Comparison of ENCODE assay signal across 1 cellular context in the genomic region with DNA sequence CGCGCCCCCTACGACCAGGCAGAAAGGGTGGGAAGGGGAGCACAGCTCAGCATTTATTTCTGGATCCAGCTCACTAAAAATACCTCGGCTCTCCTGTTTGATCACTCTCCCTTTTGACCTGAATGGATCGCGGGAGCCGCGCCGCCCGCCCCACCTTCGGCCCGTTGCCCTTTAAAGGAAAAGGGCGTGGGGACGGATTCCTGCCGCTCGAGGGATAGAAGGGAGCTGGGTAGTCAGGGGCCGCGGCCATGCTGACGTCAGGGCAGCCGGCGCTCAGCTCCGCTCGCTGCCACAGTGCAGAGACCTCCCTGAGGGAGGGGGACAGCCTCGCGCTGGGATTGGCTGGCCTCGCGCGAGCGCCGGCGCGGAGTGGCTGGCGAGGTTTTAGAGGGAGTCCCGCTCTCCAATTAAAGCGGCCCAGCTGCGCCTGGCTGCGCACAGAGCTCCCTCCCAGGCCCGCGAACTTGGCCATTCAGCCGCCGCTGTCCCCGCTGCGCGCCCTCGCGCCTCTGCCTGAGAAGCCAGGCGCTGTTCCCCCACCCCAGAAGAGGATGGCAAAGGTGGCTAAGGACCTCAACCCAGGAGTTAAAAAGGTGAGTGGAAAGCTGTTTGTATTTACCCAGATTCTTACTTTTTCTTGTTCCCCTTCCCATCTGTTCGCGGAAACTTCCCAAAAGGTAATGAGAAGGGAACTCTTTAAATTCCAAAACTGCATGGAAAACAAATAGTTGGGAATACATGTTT.
TF ChIP-seq lines count a peak whose summit lies in the region.

A gene with protein sequence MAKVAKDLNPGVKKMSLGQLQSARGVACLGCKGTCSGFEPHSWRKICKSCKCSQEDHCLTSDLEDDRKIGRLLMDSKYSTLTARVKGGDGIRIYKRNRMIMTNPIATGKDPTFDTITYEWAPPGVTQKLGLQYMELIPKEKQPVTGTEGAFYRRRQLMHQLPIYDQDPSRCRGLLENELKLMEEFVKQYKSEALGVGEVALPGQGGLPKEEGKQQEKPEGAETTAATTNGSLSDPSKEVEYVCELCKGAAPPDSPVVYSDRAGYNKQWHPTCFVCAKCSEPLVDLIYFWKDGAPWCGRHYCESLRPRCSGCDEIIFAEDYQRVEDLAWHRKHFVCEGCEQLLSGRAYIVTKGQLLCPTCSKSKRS (plus strand): TSS at position 436 of the 744 bp plus-strand sequence. CDS start 116 bp downstream, at position 552.

TF ChIP-seq in K562, 482 proteins besides CTCF, POLR2A, EP300 and RAD21 (continued from another document and continues in another):
- no peak for TF ChIP-seq ZNF589 (CRISPR knock-in tag; IDR thresholded peaks at IDR 0.05; ENCODE audit: low read depth)
- no peak for TF ChIP-seq TAF1 (IDR thresholded peaks at IDR 0.05; ENCODE audit: control insufficient read depth, extremely low read depth, insufficient read depth, low read length, severe bottlenecking)
- TF ChIP-seq ZSCAN32 (CRISPR knock-in tag; IDR thresholded peaks at IDR 0.05) = no peak
- no peak for TF ChIP-seq ELF1 (tag; IDR thresholded peaks at IDR 0.05)
- TF ChIP-seq, protein P1, sequence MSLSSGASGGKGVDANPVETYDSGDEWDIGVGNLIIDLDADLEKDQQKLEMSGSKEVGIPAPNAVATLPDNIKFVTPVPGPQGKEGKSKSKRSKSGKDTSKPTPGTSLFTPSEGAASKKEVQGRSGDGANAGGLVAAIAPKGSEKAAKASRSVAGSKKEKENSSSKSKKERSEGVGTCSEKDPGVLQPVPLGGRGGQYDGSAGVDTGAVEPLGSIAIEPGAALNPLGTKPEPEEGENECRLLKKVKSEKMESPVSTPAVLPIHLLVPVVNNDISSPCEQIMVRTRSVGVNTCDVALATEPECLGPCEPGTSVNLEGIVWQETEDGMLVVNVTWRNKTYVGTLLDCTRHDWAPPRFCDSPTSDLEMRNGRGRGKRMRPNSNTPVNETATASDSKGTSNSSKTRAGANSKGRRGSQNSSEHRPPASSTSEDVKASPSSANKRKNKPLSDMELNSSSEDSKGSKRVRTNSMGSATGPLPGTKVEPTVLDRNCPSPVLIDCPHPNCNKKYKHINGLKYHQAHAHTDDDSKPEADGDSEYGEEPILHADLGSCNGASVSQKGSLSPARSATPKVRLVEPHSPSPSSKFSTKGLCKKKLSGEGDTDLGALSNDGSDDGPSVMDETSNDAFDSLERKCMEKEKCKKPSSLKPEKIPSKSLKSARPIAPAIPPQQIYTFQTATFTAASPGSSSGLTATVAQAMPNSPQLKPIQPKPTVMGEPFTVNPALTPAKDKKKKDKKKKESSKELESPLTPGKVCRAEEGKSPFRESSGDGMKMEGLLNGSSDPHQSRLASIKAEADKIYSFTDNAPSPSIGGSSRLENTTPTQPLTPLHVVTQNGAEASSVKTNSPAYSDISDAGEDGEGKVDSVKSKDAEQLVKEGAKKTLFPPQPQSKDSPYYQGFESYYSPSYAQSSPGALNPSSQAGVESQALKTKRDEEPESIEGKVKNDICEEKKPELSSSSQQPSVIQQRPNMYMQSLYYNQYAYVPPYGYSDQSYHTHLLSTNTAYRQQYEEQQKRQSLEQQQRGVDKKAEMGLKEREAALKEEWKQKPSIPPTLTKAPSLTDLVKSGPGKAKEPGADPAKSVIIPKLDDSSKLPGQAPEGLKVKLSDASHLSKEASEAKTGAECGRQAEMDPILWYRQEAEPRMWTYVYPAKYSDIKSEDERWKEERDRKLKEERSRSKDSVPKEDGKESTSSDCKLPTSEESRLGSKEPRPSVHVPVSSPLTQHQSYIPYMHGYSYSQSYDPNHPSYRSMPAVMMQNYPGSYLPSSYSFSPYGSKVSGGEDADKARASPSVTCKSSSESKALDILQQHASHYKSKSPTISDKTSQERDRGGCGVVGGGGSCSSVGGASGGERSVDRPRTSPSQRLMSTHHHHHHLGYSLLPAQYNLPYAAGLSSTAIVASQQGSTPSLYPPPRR (CRISPR knock-in tag; IDR thresholded peaks at IDR 0.05; ENCODE audit: borderline replicate concordance) = no peak
- TF ChIP-seq STAT5A (IDR thresholded peaks at IDR 0.05; ENCODE audit: borderline replicate concordance, low read length) = no peak
- TF ChIP-seq NBN (IDR thresholded peaks at IDR 0.05; ENCODE audit: low read depth) = no peak
- TF ChIP-seq, protein P2, sequence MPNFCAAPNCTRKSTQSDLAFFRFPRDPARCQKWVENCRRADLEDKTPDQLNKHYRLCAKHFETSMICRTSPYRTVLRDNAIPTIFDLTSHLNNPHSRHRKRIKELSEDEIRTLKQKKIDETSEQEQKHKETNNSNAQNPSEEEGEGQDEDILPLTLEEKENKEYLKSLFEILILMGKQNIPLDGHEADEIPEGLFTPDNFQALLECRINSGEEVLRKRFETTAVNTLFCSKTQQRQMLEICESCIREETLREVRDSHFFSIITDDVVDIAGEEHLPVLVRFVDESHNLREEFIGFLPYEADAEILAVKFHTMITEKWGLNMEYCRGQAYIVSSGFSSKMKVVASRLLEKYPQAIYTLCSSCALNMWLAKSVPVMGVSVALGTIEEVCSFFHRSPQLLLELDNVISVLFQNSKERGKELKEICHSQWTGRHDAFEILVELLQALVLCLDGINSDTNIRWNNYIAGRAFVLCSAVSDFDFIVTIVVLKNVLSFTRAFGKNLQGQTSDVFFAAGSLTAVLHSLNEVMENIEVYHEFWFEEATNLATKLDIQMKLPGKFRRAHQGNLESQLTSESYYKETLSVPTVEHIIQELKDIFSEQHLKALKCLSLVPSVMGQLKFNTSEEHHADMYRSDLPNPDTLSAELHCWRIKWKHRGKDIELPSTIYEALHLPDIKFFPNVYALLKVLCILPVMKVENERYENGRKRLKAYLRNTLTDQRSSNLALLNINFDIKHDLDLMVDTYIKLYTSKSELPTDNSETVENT (CRISPR knock-in tag; IDR thresholded peaks at IDR 0.05) = no peak
- TF ChIP-seq MBD2 (IDR thresholded peaks at IDR 0.05; ENCODE audit: borderline replicate concordance, low read depth) = 0 out of 2 replicates have a peak, but pooled peaks have one; percentile 40
- peak; percentile 98 for TF ChIP-seq L3MBTL2 (IDR thresholded peaks at IDR 0.05)
- TF ChIP-seq, protein P3, sequence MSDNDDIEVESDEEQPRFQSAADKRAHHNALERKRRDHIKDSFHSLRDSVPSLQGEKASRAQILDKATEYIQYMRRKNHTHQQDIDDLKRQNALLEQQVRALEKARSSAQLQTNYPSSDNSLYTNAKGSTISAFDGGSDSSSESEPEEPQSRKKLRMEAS (CRISPR knock-in tag; IDR thresholded peaks at IDR 0.05) = 0 out of 2 replicates have a peak, but pooled peaks have one; percentile 16
- no peak for TF ChIP-seq SRSF9 (IDR thresholded peaks at IDR 0.05; ENCODE audit: borderline replicate concordance, low read depth, low read length)
- TF ChIP-seq ZNF140 (CRISPR knock-in tag; IDR thresholded peaks at IDR 0.05) = no peak
- no peak for TF ChIP-seq CAMTA2 (CRISPR knock-in tag; conservative IDR thresholded peaks at IDR 0.05)
- TF ChIP-seq, protein P4, sequence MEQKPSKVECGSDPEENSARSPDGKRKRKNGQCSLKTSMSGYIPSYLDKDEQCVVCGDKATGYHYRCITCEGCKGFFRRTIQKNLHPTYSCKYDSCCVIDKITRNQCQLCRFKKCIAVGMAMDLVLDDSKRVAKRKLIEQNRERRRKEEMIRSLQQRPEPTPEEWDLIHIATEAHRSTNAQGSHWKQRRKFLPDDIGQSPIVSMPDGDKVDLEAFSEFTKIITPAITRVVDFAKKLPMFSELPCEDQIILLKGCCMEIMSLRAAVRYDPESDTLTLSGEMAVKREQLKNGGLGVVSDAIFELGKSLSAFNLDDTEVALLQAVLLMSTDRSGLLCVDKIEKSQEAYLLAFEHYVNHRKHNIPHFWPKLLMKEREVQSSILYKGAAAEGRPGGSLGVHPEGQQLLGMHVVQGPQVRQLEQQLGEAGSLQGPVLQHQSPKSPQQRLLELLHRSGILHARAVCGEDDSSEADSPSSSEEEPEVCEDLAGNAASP (IDR thresholded peaks at IDR 0.05) = no peak
- TF ChIP-seq, protein P5, sequence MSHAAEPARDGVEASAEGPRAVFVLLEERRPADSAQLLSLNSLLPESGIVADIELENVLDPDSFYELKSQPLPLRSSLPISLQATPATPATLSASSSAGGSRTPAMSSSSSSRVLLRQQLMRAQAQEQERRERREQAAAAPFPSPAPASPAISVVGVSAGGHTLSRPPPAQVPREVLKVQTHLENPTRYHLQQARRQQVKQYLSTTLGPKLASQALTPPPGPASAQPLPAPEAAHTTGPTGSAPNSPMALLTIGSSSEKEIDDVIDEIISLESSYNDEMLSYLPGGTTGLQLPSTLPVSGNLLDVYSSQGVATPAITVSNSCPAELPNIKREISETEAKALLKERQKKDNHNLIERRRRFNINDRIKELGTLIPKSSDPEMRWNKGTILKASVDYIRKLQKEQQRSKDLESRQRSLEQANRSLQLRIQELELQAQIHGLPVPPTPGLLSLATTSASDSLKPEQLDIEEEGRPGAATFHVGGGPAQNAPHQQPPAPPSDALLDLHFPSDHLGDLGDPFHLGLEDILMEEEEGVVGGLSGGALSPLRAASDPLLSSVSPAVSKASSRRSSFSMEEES (CRISPR knock-in tag; IDR thresholded peaks at IDR 0.05) = no peak
- no peak for TF ChIP-seq KDM5B (IDR thresholded peaks at IDR 0.05; ENCODE audit: insufficient replicate concordance, low read depth, low read length)
- TF ChIP-seq PTTG1 (tag; IDR thresholded peaks at IDR 0.05; ENCODE audit: low read depth) = no peak
- no peak for TF ChIP-seq E2F3 (CRISPR knock-in tag; IDR thresholded peaks at IDR 0.05)
- no peak for TF ChIP-seq ZNF408 (CRISPR knock-in tag; IDR thresholded peaks at IDR 0.05; ENCODE audit: low read depth)
- no peak for TF ChIP-seq ZNF707 (CRISPR knock-in tag; conservative IDR thresholded peaks at IDR 0.05)
- TF ChIP-seq, protein P6, sequence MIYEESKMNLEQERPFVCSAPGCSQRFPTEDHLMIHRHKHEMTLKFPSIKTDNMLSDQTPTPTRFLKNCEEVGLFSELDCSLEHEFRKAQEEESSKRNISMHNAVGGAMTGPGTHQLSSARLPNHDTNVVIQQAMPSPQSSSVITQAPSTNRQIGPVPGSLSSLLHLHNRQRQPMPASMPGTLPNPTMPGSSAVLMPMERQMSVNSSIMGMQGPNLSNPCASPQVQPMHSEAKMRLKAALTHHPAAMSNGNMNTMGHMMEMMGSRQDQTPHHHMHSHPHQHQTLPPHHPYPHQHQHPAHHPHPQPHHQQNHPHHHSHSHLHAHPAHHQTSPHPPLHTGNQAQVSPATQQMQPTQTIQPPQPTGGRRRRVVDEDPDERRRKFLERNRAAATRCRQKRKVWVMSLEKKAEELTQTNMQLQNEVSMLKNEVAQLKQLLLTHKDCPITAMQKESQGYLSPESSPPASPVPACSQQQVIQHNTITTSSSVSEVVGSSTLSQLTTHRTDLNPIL (CRISPR knock-in tag; IDR thresholded peaks at IDR 0.05) = no peak
- TF ChIP-seq ATF1 (CRISPR knock-in tag; IDR thresholded peaks at IDR 0.05) = no peak
- TF ChIP-seq ATF1 (tag; IDR thresholded peaks at IDR 0.05) = peak; percentile 80
- no peak for TF ChIP-seq TBL1XR1 (IDR thresholded peaks at IDR 0.05; ENCODE audit: low read length in 2 of 2)
- TF ChIP-seq FOXA1 (IDR thresholded peaks at IDR 0.05; ENCODE audit: borderline replicate concordance) = no peak
- no peak for TF ChIP-seq ZNF12 (CRISPR knock-in tag; IDR thresholded peaks at IDR 0.05)
- TF ChIP-seq, protein P7, sequence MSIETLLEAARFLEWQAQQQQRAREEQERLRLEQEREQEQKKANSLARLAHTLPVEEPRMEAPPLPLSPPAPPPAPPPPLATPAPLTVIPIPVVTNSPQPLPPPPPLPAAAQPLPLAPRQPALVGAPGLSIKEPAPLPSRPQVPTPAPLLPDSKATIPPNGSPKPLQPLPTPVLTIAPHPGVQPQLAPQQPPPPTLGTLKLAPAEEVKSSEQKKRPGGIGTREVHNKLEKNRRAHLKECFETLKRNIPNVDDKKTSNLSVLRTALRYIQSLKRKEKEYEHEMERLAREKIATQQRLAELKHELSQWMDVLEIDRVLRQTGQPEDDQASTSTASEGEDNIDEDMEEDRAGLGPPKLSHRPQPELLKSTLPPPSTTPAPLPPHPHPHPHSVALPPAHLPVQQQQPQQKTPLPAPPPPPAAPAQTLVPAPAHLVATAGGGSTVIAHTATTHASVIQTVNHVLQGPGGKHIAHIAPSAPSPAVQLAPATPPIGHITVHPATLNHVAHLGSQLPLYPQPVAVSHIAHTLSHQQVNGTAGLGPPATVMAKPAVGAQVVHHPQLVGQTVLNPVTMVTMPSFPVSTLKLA (conservative IDR thresholded peaks at IDR 0.05) = no peak
- no peak for TF ChIP-seq NFE2L1 (tag; IDR thresholded peaks at IDR 0.05; ENCODE audit: borderline replicate concordance, low read depth)
- TF ChIP-seq NCOA2 (IDR thresholded peaks at IDR 0.05; ENCODE audit: partially characterized antibody in 2 of 2) = no peak
- no peak for TF ChIP-seq CHCHD3 (CRISPR knock-in tag; IDR thresholded peaks at IDR 0.05)
- TF ChIP-seq ZNF507 (tag; conservative IDR thresholded peaks at IDR 0.05) = no peak
- TF ChIP-seq, protein P8, sequence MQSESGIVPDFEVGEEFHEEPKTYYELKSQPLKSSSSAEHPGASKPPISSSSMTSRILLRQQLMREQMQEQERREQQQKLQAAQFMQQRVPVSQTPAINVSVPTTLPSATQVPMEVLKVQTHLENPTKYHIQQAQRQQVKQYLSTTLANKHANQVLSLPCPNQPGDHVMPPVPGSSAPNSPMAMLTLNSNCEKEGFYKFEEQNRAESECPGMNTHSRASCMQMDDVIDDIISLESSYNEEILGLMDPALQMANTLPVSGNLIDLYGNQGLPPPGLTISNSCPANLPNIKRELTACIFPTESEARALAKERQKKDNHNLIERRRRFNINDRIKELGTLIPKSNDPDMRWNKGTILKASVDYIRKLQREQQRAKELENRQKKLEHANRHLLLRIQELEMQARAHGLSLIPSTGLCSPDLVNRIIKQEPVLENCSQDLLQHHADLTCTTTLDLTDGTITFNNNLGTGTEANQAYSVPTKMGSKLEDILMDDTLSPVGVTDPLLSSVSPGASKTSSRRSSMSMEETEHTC (IDR thresholded peaks at IDR 0.05) = no peak
- TF ChIP-seq RBM22 (IDR thresholded peaks at IDR 0.05; ENCODE audit: low read depth, low read length, poor library complexity, severe bottlenecking) = no peak
- 0 out of 2 replicates have a peak, but pooled peaks have one; percentile 61 for TF ChIP-seq SRSF1 (IDR thresholded peaks at IDR 0.05; ENCODE audit: low read depth, low read length)
- TF ChIP-seq, protein P9, sequence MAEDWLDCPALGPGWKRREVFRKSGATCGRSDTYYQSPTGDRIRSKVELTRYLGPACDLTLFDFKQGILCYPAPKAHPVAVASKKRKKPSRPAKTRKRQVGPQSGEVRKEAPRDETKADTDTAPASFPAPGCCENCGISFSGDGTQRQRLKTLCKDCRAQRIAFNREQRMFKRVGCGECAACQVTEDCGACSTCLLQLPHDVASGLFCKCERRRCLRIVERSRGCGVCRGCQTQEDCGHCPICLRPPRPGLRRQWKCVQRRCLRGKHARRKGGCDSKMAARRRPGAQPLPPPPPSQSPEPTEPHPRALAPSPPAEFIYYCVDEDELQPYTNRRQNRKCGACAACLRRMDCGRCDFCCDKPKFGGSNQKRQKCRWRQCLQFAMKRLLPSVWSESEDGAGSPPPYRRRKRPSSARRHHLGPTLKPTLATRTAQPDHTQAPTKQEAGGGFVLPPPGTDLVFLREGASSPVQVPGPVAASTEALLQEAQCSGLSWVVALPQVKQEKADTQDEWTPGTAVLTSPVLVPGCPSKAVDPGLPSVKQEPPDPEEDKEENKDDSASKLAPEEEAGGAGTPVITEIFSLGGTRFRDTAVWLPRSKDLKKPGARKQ (CRISPR knock-in tag; IDR thresholded peaks at IDR 0.05) = 0 out of 2 replicates have a peak, but pooled peaks have one; percentile 65
- TF ChIP-seq RBM17 (IDR thresholded peaks at IDR 0.05; ENCODE audit: borderline replicate concordance, low read depth, low read length) = no peak
